In genomic region chr20:16462711-16463110, GRCh38 we compare ENCODE assay signal across 21 cellular contexts.
DNase-seq lines count a peak whose midpoint lies in the region; ATAC-seq, FAIRE-seq and TF ChIP-seq lines count a peak whose summit lies in the region.
"Had no signal": no experiment of that assay in that cellular context is flagged by ENCODE, and none has a peak within 500 bp of the region (broad histone marks: within the 10 kb centered on the region; RNA-seq: fewer than 3 reads in every experiment).

No MANE protein-coding gene starts in this region.

- DNase-seq in ELF-1 (ENCODE audit: low read depth, low spot score) (peak; percentile 79), NCI-H526 treated with DMSO at 0.1 percent for 48 hours (lab: John Stamatoyannopoulos, UW) (peak; percentile 66), iPS DF 4.7 (ENCODE audit: extremely low read depth, low spot score) (peak; percentile 22), adrenal gland (no peak), GM12892 (ENCODE audit: insufficient read length) (no peak)
- DNase-seq: Calu3; CD4-positive, alpha-beta memory T cell; GF-D8; H7; Karpas-422; MM.1S; NCI-H1092 treated with DMSO at 0.1 percent for 48 hours; NCI-H1694; NCI-H510A; NK-92 treated with Interleukin-12 subunit alpha and Interleukin-12 subunit beta, amount 100 ng/mL, for 24 hours; PC-3 had no signal

- H4K20me1 ChIP-seq in BLaER1: no peaks in the 10 kb centered on the region

- H3K4me2 ChIP-seq in BLaER1: peak overlapping the region; percentile 57

- H3K9me3 ChIP-seq in BLaER1 (peaks cover 45% of the 10 kb centered on the region), adrenal gland (replicated peaks in 1 of 3) (no peaks in the 10 kb centered on the region)
- H3K9me3 ChIP-seq: SJSA1 had no signal

- ATAC-seq in GM21717 (IDR thresholded peaks at IDR 0.05; ENCODE audit: unreplicated experiment): no peak
- ATAC-seq: PC-3 had no signal

- 63 to 79% (median 67%) methylated on average over 4 to 5 of the region's 5 CpGs for WGBS in adrenal gland, 4 donors

- no peak for TF ChIP-seq CTCF in adrenal gland (IDR thresholded peaks at IDR 0.05)

- peaks cover 15% of the 10 kb centered on the region for H3K4me1 ChIP-seq in BLaER1
- peaks cover 23 to 37% of the 10 kb centered on the region in 2 donors for H3K4me1 ChIP-seq in adrenal gland (replicated peaks in 1 of 2)
- H3K4me1 ChIP-seq: SJSA1 had no signal

- no peak overlapping the region for H3K9ac ChIP-seq in BLaER1

- intact Hi-C loops in adrenal gland (cut with DNase I): no loop called here

- FAIRE-seq in GM12892 (lab: Jason Lieb, UNC): no peak
- FAIRE-seq: GM12891 had no signal

- no peak overlapping the region for H3K4me3 ChIP-seq in BLaER1
- no peak overlapping the region for H3K4me3 ChIP-seq in adrenal gland
- H3K4me3 ChIP-seq: SJSA1 had no signal

- H3K27me3 ChIP-seq in BLaER1 (no peaks in the 10 kb centered on the region), adrenal gland (no peaks in the 10 kb centered on the region)
- H3K27me3 ChIP-seq: SJSA1 had no signal

- TF ChIP-seq POLR2A in adrenal gland (IDR thresholded peaks at IDR 0.05) (no peak), GM12892 (IDR thresholded peaks at IDR 0.05; ENCODE audit: low read depth, low read length) (no peak)

- H3K27ac ChIP-seq in BLaER1: peak overlapping the region; percentile 35
- no peak overlapping the region for H3K27ac ChIP-seq in adrenal gland
- H3K27ac ChIP-seq: RWPE1, SJSA1 had no signal

- H3K36me3 ChIP-seq in BLaER1: peaks cover 41% of the 10 kb centered on the region
- no peaks in the 10 kb centered on the region for H3K36me3 ChIP-seq in adrenal gland (replicated peaks in 1 of 2)
- H3K36me3 ChIP-seq: SJSA1 had no signal

Comparison
In these comparisons a context has a peak if more than half of its experiments do, and no peak if none do; other contexts are left out.
1. DNase-seq: peak in ELF-1 (single experiment), NCI-H526 treated with DMSO at 0.1 percent for 48 hours (single experiment) and iPS DF 4.7 (single experiment); none in adrenal gland (0 of 7) and GM12892 (single experiment).